13 cellular contexts compared by ENCODE assay signal in the genomic region with DNA sequence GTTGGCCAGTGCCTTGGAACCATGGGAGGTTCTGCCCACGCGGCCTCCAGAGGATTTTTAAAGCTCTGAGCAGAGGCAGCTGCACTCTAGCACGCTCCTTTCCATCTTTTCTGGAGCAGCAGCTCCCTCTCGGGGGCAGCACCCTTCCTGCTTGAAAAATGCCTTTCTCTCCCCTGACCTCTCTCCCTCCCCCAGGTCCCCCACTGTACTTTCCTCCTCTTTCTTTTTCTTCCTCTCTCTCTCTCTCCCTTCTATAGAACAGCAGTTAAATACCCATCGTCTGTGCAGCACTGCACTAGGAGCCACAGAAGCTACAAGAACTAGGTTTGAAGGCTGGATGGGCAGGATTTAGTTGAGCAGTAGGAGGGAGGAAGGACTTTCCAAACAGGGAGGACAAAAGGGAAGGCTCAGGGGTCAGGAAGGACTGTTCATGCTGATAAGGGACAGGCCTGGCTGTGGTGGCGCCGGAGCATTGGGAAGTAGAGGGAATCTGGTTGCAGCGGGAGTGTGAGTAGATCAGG. TPM values are rescaled to one million over a fixed set of nuclear protein-coding genes. Genes with fewer than 3 reads are reported as not detected.
A peak's percentile ranks its signal among the peaks of the same experiment; 100 is the strongest.
DNase-seq lines count a peak whose midpoint lies in the region; ATAC-seq and TF ChIP-seq lines count a peak whose summit lies in the region.
"Had no signal": no experiment of that assay in that cellular context is flagged by ENCODE, and none has a peak within 500 bp of the region (broad histone marks: within the 10 kb centered on the region; RNA-seq: fewer than 3 reads in every experiment).

No MANE protein-coding gene starts in this region.

- H3K4me1 ChIP-seq in mesodermal cell (ENCODE audit: control insufficient read depth, insufficient read depth, low read length, poor library complexity, severe bottlenecking): peaks cover 55% of the 10 kb centered on the region
- H3K4me1 ChIP-seq in uterus: no peaks in the 10 kb centered on the region

- no peaks in the 10 kb centered on the region for H3K4me1 Mint-ChIP-seq in MCF 10A (ENCODE audit: insufficient read depth, unreplicated experiment)

- H3K27ac Mint-ChIP-seq in MCF 10A (ENCODE audit: low read depth, unreplicated experiment): no peak overlapping the region

- BruUV-seq in MCF 10A (replicated peaks; lab: Mats Ljungman, UMichigan): no TSS peak

- H3K4me3 Mint-ChIP-seq in MCF 10A (ENCODE audit: unreplicated experiment): no peak overlapping the region
- H3K4me3 Mint-ChIP-seq: activated T-cell treated with anti-CD3 and anti-CD28 coated beads, Interleukin-2, amount 50 U/mL, for 24 hours had no signal

- peak; percentile 47 for DNase-seq in SK-MEL-5 (ENCODE audit: low read depth, low spot score)
- DNase-seq in fibroblast of pulmonary artery (ENCODE audit: low read depth): peak; percentile 60
- peak; percentile 77 to 81 for DNase-seq in uterus
- DNase-seq in MCF 10A (ENCODE audit: unreplicated experiment): no peak
- no peak for DNase-seq in head of caudate nucleus
- DNase-seq: activated T-cell treated with anti-CD3 and anti-CD28 coated beads, Interleukin-2, amount 50 U/mL, for 24 hours; amniotic stem cell; MG63; NCI-H2171; small intestine had no signal

- no peak overlapping the region for H3K4me3 ChIP-seq in fibroblast of pulmonary artery (replicated peaks; ENCODE audit: low read depth, low read length)
- no peak overlapping the region for H3K4me3 ChIP-seq in mesodermal cell (ENCODE audit: extremely low read depth, insufficient read depth, low read length, poor library complexity, severe bottlenecking)
- no peak overlapping the region for H3K4me3 ChIP-seq in uterus
- H3K4me3 ChIP-seq: MG63 had no signal

- peaks cover 15% of the 10 kb centered on the region for H3K27me3 Mint-ChIP-seq in MCF 10A (ENCODE audit: insufficient read depth, unreplicated experiment)

- intact Hi-C loops in uterus (cut with DNase I; ENCODE audit: low total_unique reads): no loop called here
- intact Hi-C loops in MCF 10A (cut with micrococcal nuclease): no loop called here
- intact Hi-C loops in head of caudate nucleus (cut with DNase I): no loop called here

- H3K27ac ChIP-seq in mesodermal cell (ENCODE audit: low read depth, low read length, severe bottlenecking): peak overlapping the region; percentile 77
- H3K27ac ChIP-seq in uterus: peak overlapping the region; percentile 40 to 76

- no peaks in the 10 kb centered on the region for H3K9me3 Mint-ChIP-seq in MCF 10A (ENCODE audit: unreplicated experiment)
- H3K9me3 Mint-ChIP-seq: activated T-cell treated with anti-CD3 and anti-CD28 coated beads, Interleukin-2, amount 50 U/mL, for 24 hours had no signal

- no peaks in the 10 kb centered on the region for H3K36me3 Mint-ChIP-seq in MCF 10A (ENCODE audit: insufficient read depth, unreplicated experiment)

- ATAC-seq in activated CD4-positive, CD25-positive, alpha-beta regulatory T cell treated with anti-CD3 and anti-CD28 coated beads, Interleukin-2, amount 50 U/mL, for 24 hours: no peak

- no peaks in the 10 kb centered on the region for H3K27me3 ChIP-seq in uterus
- H3K27me3 ChIP-seq: MG63 had no signal

- in situ Hi-C loops in SK-MEL-5 (cut with HindIII; ENCODE audit: low pct_unique_long_range_greater_than_20kb, low sequenced_read_pairs): no loop called here

- CTCF ChIA-PET in MCF 10A (lab: Yijun Ruan, JAX): interaction anchor here (0.6 to 1.4 kb wide), 3 partner anchors 16 to 84 kb away, joined by 3 to 5 read pairs (median 3); no protein-coding TSS in a partner anchor

- TF ChIP-seq CTCF in fibroblast of pulmonary artery (IDR thresholded peaks at IDR 0.05; ENCODE audit: low read length, missing control alignments) (peak; percentile 39), uterus (IDR thresholded peaks at IDR 0.05) (peak; percentile 43 to 55 (median 44)), MCF 10A (IDR thresholded peaks at IDR 0.05; ENCODE audit: unreplicated experiment) (no peak)

- TF ChIP-seq POLR2A in uterus (IDR thresholded peaks at IDR 0.05): no peak

- POLR2A ChIA-PET in MCF 10A (lab: Yijun Ruan, JAX): interaction anchor here (0.6 to 1.7 kb wide), 3 partner anchors 11 to 265 kb away, joined by 3 read pairs; no protein-coding TSS in a partner anchor

- H3K36me3 ChIP-seq in mesodermal cell (ENCODE audit: control insufficient read depth, insufficient read depth, low read length) (peaks cover 60% of the 10 kb centered on the region), uterus (no peaks in the 10 kb centered on the region)
- H3K36me3 ChIP-seq: MG63 had no signal

- no peaks in the 10 kb centered on the region for H3K9me3 ChIP-seq in mesodermal cell (ENCODE audit: control insufficient read depth, low read length)
- no peaks in the 10 kb centered on the region for H3K9me3 ChIP-seq in uterus
- H3K9me3 ChIP-seq: MG63 had no signal

- 82 to 94% methylated on average over 7 of the region's 8 CpGs for WGBS in mesodermal cell (ENCODE audit: insufficient coverage in 2 of 2), 2 experiments

RNA-seq across cellular contexts. Expression of a gene that starts 4.4 kb away (rescaled TPM):
- 0.03 TPM in 2 replicates for total RNA-seq in SK-MEL-5 (2014; rRNA removed; shearing (Covaris generic))
- 0.01 and 0.11 TPM in 2 replicates for polyA plus RNA-seq in SK-MEL-5 (2015; cell fraction: cytosol; rRNA removed)
- 0.11 and 0.21 TPM in 2 replicates for polyA plus RNA-seq in SK-MEL-5 (2015; cell fraction: nucleus; rRNA removed)
- 44.1 TPM for polyA plus RNA-seq in mesodermal cell (2013, experiment 1 of 2)
- polyA plus RNA-seq in mesodermal cell (2013, experiment 2 of 2): 37.1 TPM
- 1 to 10 TPM in 3 of 4 donors, under 1 TPM in 1; 0.88 to 6.3 (median 3.4) TPM for total RNA-seq in uterus
- 0.07 and 0.10 TPM in 2 replicates for total RNA-seq in MCF 10A (2022)
- polyA plus RNA-seq: neural cell had no signal

Comparison
In these comparisons a context has a peak if more than half of its experiments do, and no peak if none do; other contexts are left out.
1. DNase-seq: peak in SK-MEL-5 (single experiment), fibroblast of pulmonary artery (single experiment) and uterus (2 of 2); none in MCF 10A (single experiment) and head of caudate nucleus (0 of 42).